Comparison of ENCODE assay signal across 8 cellular contexts in the genomic region with DNA sequence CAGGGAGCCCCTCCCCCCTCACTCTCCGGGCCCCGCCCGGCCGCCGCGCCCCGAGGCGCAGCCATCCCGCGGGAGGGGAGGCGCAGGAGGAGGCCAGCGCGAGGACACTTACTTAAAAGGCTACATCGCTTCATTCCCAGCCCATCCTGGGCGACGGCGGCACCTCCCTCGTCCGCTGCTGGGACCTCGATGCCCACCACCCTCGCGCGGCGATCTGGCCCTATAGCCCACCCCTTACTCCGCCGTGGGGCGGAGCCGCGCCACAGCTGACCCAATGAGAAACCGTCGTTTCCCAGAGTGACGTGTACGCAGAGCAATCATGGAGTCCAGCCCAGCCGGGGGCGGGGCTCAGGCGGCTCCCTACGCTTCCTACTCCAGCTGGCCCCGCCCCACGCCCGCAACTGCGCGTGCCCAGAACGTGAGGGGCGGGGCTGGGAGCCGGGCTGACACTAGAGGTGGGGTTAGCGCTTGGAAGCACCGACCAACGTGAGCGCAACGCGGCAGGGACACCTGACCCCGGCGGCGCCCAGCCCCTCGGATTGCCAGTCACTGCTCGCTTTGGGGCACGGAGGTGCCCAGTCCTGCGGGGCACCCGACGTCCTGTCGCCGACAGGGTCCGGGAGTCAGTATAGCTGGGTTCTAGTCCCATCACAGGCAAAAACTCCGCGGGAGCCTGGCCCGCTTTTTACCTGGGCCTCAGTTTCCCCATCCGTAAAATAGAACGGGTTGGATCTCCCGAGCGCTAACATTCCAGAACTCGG. TPM values are rescaled to one million over a fixed set of nuclear protein-coding genes. Genes with fewer than 3 reads are reported as not detected.
A peak's percentile ranks its signal among the peaks of the same experiment; 100 is the strongest.
DNase-seq lines count a peak whose midpoint lies in the region; ATAC-seq and TF ChIP-seq lines count a peak whose summit lies in the region.

A gene (minus strand): TSS at position 222 of the 761 bp plus-strand sequence. CDS start 16,165 bp downstream, outside the sequence.

- H3K27me3 ChIP-seq in dorsolateral prefrontal cortex (peaks cover 0 to 15% (median 4%) of the 10 kb centered on the region in 45 donors), right lobe of liver (peaks cover 0 to 16% of the 10 kb centered on the region in 2 donors)

- peak in 6 of 56 donors; percentile 12 to 33 (median 14) for TF ChIP-seq CTCF in dorsolateral prefrontal cortex (IDR thresholded peaks at IDR 0.05 in 54 of 56, conservative IDR thresholded peaks at IDR 0.05 in 2 of 56; ENCODE audit: low read depth in 1 of 56, partially characterized antibody in 56 of 56)
- no peak for TF ChIP-seq CTCF in right lobe of liver (IDR thresholded peaks at IDR 0.05)

- peak; percentile 100 for DNase-seq in CD1c-positive myeloid dendritic cell (ENCODE audit: extremely low spot score)
- DNase-seq in NCI-H82 (lab: John Stamatoyannopoulos, UW) = peak; percentile 100
- DNase-seq in activated CD4-positive, alpha-beta T cell treated with anti-CD3 and anti-CD28 coated beads, Interleukin-2, amount 50 U/mL, for 48 hours = peak; percentile 97
- peak; percentile 94 to 99 (median 98) for DNase-seq in dorsolateral prefrontal cortex
- DNase-seq in right lobe of liver = peak; percentile 98 to 99 (median 98)
- peak; percentile 97 to 98 for DNase-seq in stimulated activated CD4-positive, alpha-beta T cell treated with anti-CD3 and anti-CD28 coated beads, Interleukin-4, amount 100 ng/mL, for 4 hours

- H3K27ac ChIP-seq in dorsolateral prefrontal cortex = peak within 1 kb of the TSS in 49 of 59 donors; percentile 7 to 90 (median 77)
- H3K27ac ChIP-seq in right lobe of liver = peak within 1 kb of the TSS; percentile 31 to 67 (median 66)

- peak; percentile 99 for ATAC-seq in GM19397 (IDR thresholded peaks at IDR 0.05; ENCODE audit: unreplicated experiment)
- peak; percentile 96 for ATAC-seq in HG03571 (IDR thresholded peaks at IDR 0.05; ENCODE audit: unreplicated experiment)
- ATAC-seq in right lobe of liver = peak; percentile 95 to 98 (median 97)

- no peaks in the 10 kb centered on the region for H3K9me3 ChIP-seq in right lobe of liver

- TF ChIP-seq POLR2A in right lobe of liver (IDR thresholded peaks at IDR 0.05) = peak; percentile 44

- no CpG with 5 or more reads among the region's 71 CpGs for WGBS in right lobe of liver (ENCODE audit: insufficient coverage, low coverage, low lambda C conversion rate, missing lambda C conversion rate)

- intact Hi-C loops in dorsolateral prefrontal cortex (cut with DNase I) = loop anchor here (2.0 to 10.0 kb wide), 4 partner anchors 16 to 290 kb away; a partner anchor contains a TSS
- intact Hi-C loops in right lobe of liver (cut with DNase I) = no loop called here

- H3K4me3 ChIP-seq in dorsolateral prefrontal cortex (peak within 1 kb of the TSS; percentile 73 to 99 (median 92)), right lobe of liver (peak within 1 kb of the TSS; percentile 94 to 97 (median 95))

- no peaks in the 10 kb centered on the region for H3K36me3 ChIP-seq in right lobe of liver

- peaks cover 0 to 5% (median 0%) of the 10 kb centered on the region in 4 donors for H3K4me1 ChIP-seq in right lobe of liver

RNA-seq across cellular contexts. Expression of the gene that starts here (rescaled TPM):
- total RNA-seq in dorsolateral prefrontal cortex = 10 to 100 TPM; 27.8 to 59.7 (median 42.6) TPM
- 10 to 100 TPM in 2 of 6 experiments, 1 to 10 TPM in 4; 7.6 to 12.5 (median 9.0) TPM for total RNA-seq in right lobe of liver

Comparison
In these comparisons a context has a peak if more than half of its experiments do, and no peak if none do; other contexts are left out.
1. Peak in every context shown above with its lines: DNase-seq, ATAC-seq, H3K4me3 ChIP-seq and H3K27ac ChIP-seq.
2. intact Hi-C loops: an anchor here in dorsolateral prefrontal cortex (2.0 to 10.0 kb wide); none called in right lobe of liver.